ENCODE assay signal across 27 cellular contexts in the genomic region with DNA sequence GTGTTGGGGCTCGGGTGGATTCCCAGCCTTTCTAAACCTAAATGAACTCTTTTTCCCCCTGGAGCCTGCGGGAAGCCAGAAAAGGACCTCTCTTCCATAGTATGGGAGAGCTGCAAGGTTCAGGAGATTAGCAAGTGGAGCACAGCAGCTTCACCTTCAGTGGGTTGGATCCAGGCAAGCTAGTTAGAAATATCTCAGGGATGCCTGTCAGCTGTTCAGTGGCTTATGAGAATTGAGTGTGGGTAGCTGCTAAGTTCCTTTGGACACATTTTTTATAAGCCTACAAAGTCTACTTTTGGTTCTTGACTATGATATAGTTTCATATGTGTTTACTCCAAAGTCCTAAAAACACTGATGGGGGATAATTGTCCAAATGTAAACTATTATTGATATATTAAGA.
"Had no signal": no experiment of that assay in that cellular context is flagged by ENCODE, and none has a peak within 500 bp of the region (broad histone marks: within the 10 kb centered on the region; RNA-seq: fewer than 3 reads in every experiment).

No MANE protein-coding gene starts in this region.

- H3K27ac Mint-ChIP-seq: stimulated activated effector memory CD8-positive, alpha-beta T cell treated with anti-CD3 and anti-CD28 coated beads, Interleukin-12 subunit alpha, Interleukin-12 subunit beta, amount 100 ng/mL, for 72 hours; stimulated activated memory B cell treated with anti-CD40 and anti-IgM and Interleukin-4, amounts not matched to agents 10 μg/mL and 1 μg/mL and 100 μg/mL, for 72 hours; stimulated activated naive B cell treated with anti-CD40 and anti-IgM and Interleukin-4, amounts not matched to agents 10 μg/mL and 1 μg/mL and 100 μg/mL, for 72 hours; stimulated activated naive CD8-positive, alpha-beta T cell treated with anti-CD3 and anti-CD28 coated beads, Interleukin-15, amount 100 ng/mL, for 72 hours; stimulated activated naive CD8-positive, alpha-beta T cell treated with anti-CD3 and anti-CD28 coated beads, Interleukin-15, Interleukin-2, amounts not matched to agents 100 ng/mL and 50 ng/mL, for 24 hours; type B pancreatic cell had no signal

- H3K9me3 ChIP-seq: suprapubic skin, testis, thyroid gland, uterus, vagina had no signal

- DNase-seq: stimulated activated CD4-positive, alpha-beta T cell treated with anti-CD3 and anti-CD28 coated beads, Interleukin-2, amount 100 ng/mL, for 48 hours; stimulated activated CD4-positive, alpha-beta T cell treated with anti-CD3 and anti-CD28 coated beads, Interleukin-4, amount 100 ng/mL, for 1 hour; stimulated activated CD4-positive, alpha-beta T cell treated with anti-CD3 and anti-CD28 coated beads, Interleukin-4, amount 100 ng/mL, for 24 hours; stimulated activated CD4-positive, alpha-beta T cell treated with anti-CD3 and anti-CD28 coated beads, Interleukin-4, amount 100 ng/mL, for 4 hours; stimulated activated CD8-positive, alpha-beta memory T cell treated with anti-CD3 and anti-CD28 coated beads, Interleukin-4, amount 100 ng/mL, for 48 hours; stimulated activated naive B cell treated with anti-CD40 and anti-IgM and Interleukin-4, amounts not matched to agents 10 μg/mL and 1 μg/mL and 100 μg/mL, for 72 hours; stimulated activated naive CD4-positive, alpha-beta T cell; stimulated activated naive CD4-positive, alpha-beta T cell treated with Interleukin-2 at 50 U/mL for 16 hours; stimulated activated naive CD8-positive, alpha-beta T cell treated with anti-CD3 and anti-CD28 coated beads, Interleukin-15, amount 100 ng/mL, for 72 hours; stimulated activated naive CD8-positive, alpha-beta T cell treated with anti-CD3 and anti-CD28 coated beads, Interleukin-15, Interleukin-2, amounts not matched to agents 100 U/mL and 50 U/mL, for 24 hours; stomach; substantia nigra; testis; thyroid gland; tibial artery; trophoblast cell; upper lobe of left lung; upper lobe of right lung; uterus had no signal

- H3K4me1 Mint-ChIP-seq: stimulated activated effector memory CD8-positive, alpha-beta T cell treated with anti-CD3 and anti-CD28 coated beads, Interleukin-12 subunit alpha, Interleukin-12 subunit beta, amount 100 ng/mL, for 72 hours; stimulated activated memory B cell treated with anti-CD40 and anti-IgM and Interleukin-4, amounts not matched to agents 10 μg/mL and 1 μg/mL and 100 μg/mL, for 72 hours; stimulated activated naive B cell treated with anti-CD40 and anti-IgM and Interleukin-4, amounts not matched to agents 10 μg/mL and 1 μg/mL and 100 μg/mL, for 72 hours; stimulated activated naive CD8-positive, alpha-beta T cell treated with anti-CD3 and anti-CD28 coated beads, Interleukin-15, amount 100 ng/mL, for 72 hours had no signal

- H3K4me1 ChIP-seq: stomach, suprapubic skin, testis, thyroid gland, tibial artery, tibial nerve, upper lobe of left lung, upper lobe of right lung, uterus, vagina had no signal

- H3K4me3 ChIP-seq: stomach, suprapubic skin, testis, thoracic aorta, thyroid gland, tibial artery, tibial nerve, upper lobe of left lung, upper lobe of right lung, uterus, vagina had no signal

- H3K27me3 ChIP-seq: stomach, suprapubic skin, testis, thyroid gland, tibial artery, tibial nerve, upper lobe of left lung, upper lobe of right lung, uterus, vagina had no signal

- H3K36me3 Mint-ChIP-seq: stimulated activated effector memory CD8-positive, alpha-beta T cell treated with anti-CD3 and anti-CD28 coated beads, Interleukin-12 subunit alpha, Interleukin-12 subunit beta, amount 100 ng/mL, for 72 hours; stimulated activated memory B cell treated with anti-CD40 and anti-IgM and Interleukin-4, amounts not matched to agents 10 μg/mL and 1 μg/mL and 100 μg/mL, for 72 hours; stimulated activated naive B cell treated with anti-CD40 and anti-IgM and Interleukin-4, amounts not matched to agents 10 μg/mL and 1 μg/mL and 100 μg/mL, for 72 hours; type B pancreatic cell had no signal

- H3K27me3 Mint-ChIP-seq: stimulated activated memory B cell treated with anti-CD40 and anti-IgM and Interleukin-4, amounts not matched to agents 10 μg/mL and 1 μg/mL and 100 μg/mL, for 72 hours had no signal

- ATAC-seq: stimulated activated effector memory CD8-positive, alpha-beta T cell treated with anti-CD3 and anti-CD28 coated beads, Interleukin-12 subunit alpha, Interleukin-12 subunit beta, amount 100 ng/mL, for 72 hours; stimulated activated memory B cell treated with anti-CD40 and anti-IgM and Interleukin-4, amounts not matched to agents 10 μg/mL and 1 μg/mL and 100 μg/mL, for 72 hours; stimulated activated naive B cell treated with anti-CD40 and anti-IgM and Interleukin-4, amounts not matched to agents 10 μg/mL and 1 μg/mL and 100 μg/mL, for 72 hours; stimulated activated naive CD8-positive, alpha-beta T cell treated with anti-CD3 and anti-CD28 coated beads, Interleukin-15, amount 100 ng/mL, for 72 hours; stimulated activated naive CD8-positive, alpha-beta T cell treated with anti-CD3 and anti-CD28 coated beads, Interleukin-15, Interleukin-2, amounts not matched to agents 100 U/mL and 50 U/mL, for 24 hours; upper lobe of right lung had no signal

- H3K27ac ChIP-seq: stomach, suprapubic skin, testis, thoracic aorta, thyroid gland, tibial artery, tibial nerve, upper lobe of left lung, upper lobe of right lung, uterus, vagina had no signal

- H3K4me3 Mint-ChIP-seq: stimulated activated effector memory CD8-positive, alpha-beta T cell treated with anti-CD3 and anti-CD28 coated beads, Interleukin-12 subunit alpha, Interleukin-12 subunit beta, amount 100 ng/mL, for 72 hours; stimulated activated memory B cell treated with anti-CD40 and anti-IgM and Interleukin-4, amounts not matched to agents 10 μg/mL and 1 μg/mL and 100 μg/mL, for 72 hours; stimulated activated naive B cell treated with anti-CD40 and anti-IgM and Interleukin-4, amounts not matched to agents 10 μg/mL and 1 μg/mL and 100 μg/mL, for 72 hours; stimulated activated naive CD8-positive, alpha-beta T cell treated with anti-CD3 and anti-CD28 coated beads, Interleukin-15, amount 100 ng/mL, for 72 hours; stimulated activated naive CD8-positive, alpha-beta T cell treated with anti-CD3 and anti-CD28 coated beads, Interleukin-15, Interleukin-2, amounts not matched to agents 100 ng/mL and 50 ng/mL, for 24 hours; type B pancreatic cell had no signal

- H3K36me3 ChIP-seq: stomach, suprapubic skin, thoracic aorta, thyroid gland, tibial artery, tibial nerve, upper lobe of left lung, upper lobe of right lung, uterus, vagina had no signal
